8 cellular contexts compared by ENCODE assay signal in the genomic region with DNA sequence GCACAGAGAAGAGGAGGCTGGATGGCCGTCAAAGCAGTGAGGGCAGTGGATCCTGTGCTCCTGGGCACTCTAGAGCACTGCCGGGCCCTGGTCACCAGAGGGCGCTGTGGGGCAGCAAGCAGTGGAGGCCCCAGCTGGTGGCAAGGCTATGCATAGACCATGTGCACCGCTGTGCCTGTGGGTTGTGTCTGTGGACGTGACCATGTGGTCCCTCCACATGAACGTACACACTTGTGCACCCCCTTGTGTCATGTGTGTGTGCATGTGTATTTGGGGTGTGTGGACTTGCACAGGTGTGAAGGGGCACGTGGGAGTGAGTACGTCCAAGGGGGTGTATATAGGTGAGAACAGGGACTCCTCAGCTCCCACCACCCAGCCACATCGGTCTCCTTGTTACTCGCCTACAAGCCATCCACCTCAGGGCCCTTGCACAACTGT. TPM values are rescaled to one million over a fixed set of nuclear protein-coding genes. Genes with fewer than 3 reads are reported as not detected.
DNase-seq lines count a peak whose midpoint lies in the region; ATAC-seq lines count a peak whose summit lies in the region.

No MANE protein-coding gene starts in this region.

- intact Hi-C loops in CD4-positive, alpha-beta memory T cell (cut with micrococcal nuclease): loop anchor here (1.0 to 5.0 kb wide), 5 partner anchors 8 to 272 kb away; a partner anchor contains a TSS

- H3K14ac ChIP-seq in neuronal stem cell (ENCODE audit: low read length): no peak overlapping the region

- H2AFZ ChIP-seq in neuronal stem cell (ENCODE audit: low read length): peak overlapping the region; percentile 63

- H3K18ac ChIP-seq in neuronal stem cell (ENCODE audit: low read length): peak overlapping the region; percentile 74

- POLR2A ChIA-PET in CD4-positive, alpha-beta memory T cell (lab: Charles Lee; ENCODE audit: partially characterized antibody): interaction anchor here (0.5 to 1.8 kb wide), 4 partner anchors 7 to 233 kb away, joined by 3 to 15 read pairs (median 6); a partner anchor contains a TSS

- H3K27me3 ChIP-seq in CD4-positive, alpha-beta memory T cell (ENCODE audit: insufficient read depth, low read length): no peaks in the 10 kb centered on the region
- peaks cover 2 to 62% (median 38%) of the 10 kb centered on the region in 3 experiments for H3K27me3 ChIP-seq in neuronal stem cell (ENCODE audit: control insufficient read depth in 3 of 3, insufficient read depth in 3 of 3, low read depth in 1 of 3, low read length in 3 of 3)

- no peak overlapping the region for H2BK120ac ChIP-seq in neuronal stem cell (ENCODE audit: low read depth, low read length)

- H3K27me3 Mint-ChIP-seq in CD4-positive, alpha-beta memory T cell: no peaks in the 10 kb centered on the region

- H4K91ac ChIP-seq in neuronal stem cell (ENCODE audit: low read depth, low read length, poor library complexity): no peak overlapping the region

- H3K4ac ChIP-seq in neuronal stem cell (ENCODE audit: low read length): no peak overlapping the region

- peak; percentile 33 for ATAC-seq in GM21360 (IDR thresholded peaks at IDR 0.05; ENCODE audit: unreplicated experiment)

- no peaks in the 10 kb centered on the region for H3K9me3 ChIP-seq in CD4-positive, alpha-beta memory T cell (ENCODE audit: control insufficient read depth in 1 of 2, low read length in 2 of 2)
- H3K9me3 ChIP-seq in KOPT-K1 (ENCODE audit: insufficient read depth, low read length, poor library complexity, severe bottlenecking): no peaks in the 10 kb centered on the region
- no peaks in the 10 kb centered on the region for H3K9me3 ChIP-seq in neuronal stem cell (replicated peaks in 1 of 2; ENCODE audit: control insufficient read depth in 2 of 2, insufficient read depth in 1 of 2, low read depth in 1 of 2, low read length in 2 of 2)

- H3K9ac ChIP-seq in neuronal stem cell (ENCODE audit: low read depth, low read length, poor library complexity): peak overlapping the region; percentile 61

- H2BK12ac ChIP-seq in neuronal stem cell (ENCODE audit: low read length): no peak overlapping the region

- CTCF ChIA-PET in CD4-positive, alpha-beta memory T cell (lab: Charles Lee; ENCODE audit: partially characterized antibody): interaction anchor here (1.2 to 8.2 kb wide), 13 partner anchors 7 to 245 kb away, joined by 3 to 87 read pairs (median 13); a partner anchor contains a TSS

- no peak overlapping the region for H3K4me3 ChIP-seq in CD4-positive, alpha-beta memory T cell (ENCODE audit: low read length in 2 of 2)
- no peak overlapping the region for H3K4me3 ChIP-seq in neuronal stem cell (ENCODE audit: low read length in 2 of 2)

- peak overlapping the region; percentile 47 for H2AK5ac ChIP-seq in neuronal stem cell (ENCODE audit: low read depth, low read length)

- H3K79me1 ChIP-seq in neuronal stem cell (ENCODE audit: low read depth, low read length): peaks cover under 1% of the 10 kb centered on the region

- H3K36me3 ChIP-seq in CD4-positive, alpha-beta memory T cell (ENCODE audit: insufficient read depth, low read length): no peaks in the 10 kb centered on the region
- H3K36me3 ChIP-seq in KOPT-K1 (ENCODE audit: insufficient read depth, low read length) (no peaks in the 10 kb centered on the region), neuronal stem cell (replicated peaks in 1 of 2; ENCODE audit: control insufficient read depth in 2 of 2, insufficient read depth in 2 of 2, low read length in 2 of 2) (no peaks in the 10 kb centered on the region)

- peaks cover 57% of the 10 kb centered on the region for H3K4me1 ChIP-seq in CD4-positive, alpha-beta memory T cell (ENCODE audit: insufficient read depth, low read length)
- H3K4me1 ChIP-seq in neuronal stem cell (ENCODE audit: control insufficient read depth in 2 of 2, insufficient read depth in 1 of 2, low read depth in 1 of 2, low read length in 2 of 2): peaks cover 4 to 10% of the 10 kb centered on the region in 2 donors

- H3K4me1 Mint-ChIP-seq in CD4-positive, alpha-beta memory T cell: peaks cover 36 to 69% (median 49%) of the 10 kb centered on the region in 4 donors

- no CpG with 5 or more reads among the region's 10 CpGs for WGBS in neuronal stem cell (ENCODE audit: extremely low coverage in 2 of 2, insufficient read length in 2 of 2, insufficient replicate concordance in 1 of 2), 2 donors

- no peak overlapping the region for H3K23ac ChIP-seq in neuronal stem cell (ENCODE audit: low read depth, low read length, poor library complexity)

- H2BK5ac ChIP-seq in neuronal stem cell (ENCODE audit: low read length): no peak overlapping the region

- H3K9me3 Mint-ChIP-seq in CD4-positive, alpha-beta memory T cell: no peaks in the 10 kb centered on the region

- peak; percentile 80 to 86 (median 82) for DNase-seq in CD4-positive, alpha-beta memory T cell
- DNase-seq in RPMI8226 (peak; percentile 85), activated T-helper 1 cell treated with Interleukin-2 at 50 U/mL for 16 hours (ENCODE audit: low read depth) (peak; percentile 81), fibroblast of peridontal ligament (ENCODE audit: extremely low read depth) (peak; percentile 74), neuronal stem cell (ENCODE audit: low spot score) (peak; percentile 72), superior temporal gyrus (ENCODE audit: extremely low spot score) (peak; percentile 88)

- H3K36me3 Mint-ChIP-seq in CD4-positive, alpha-beta memory T cell: peaks cover 0 to 3% of the 10 kb centered on the region in 2 donors

- H3K4me3 Mint-ChIP-seq in CD4-positive, alpha-beta memory T cell: peak overlapping the region in 4 of 8 donors; percentile 21 to 78 (median 37)

- H3K27ac ChIP-seq in CD4-positive, alpha-beta memory T cell (ENCODE audit: low read depth, low read length): peak overlapping the region; percentile 24
- H3K27ac ChIP-seq in KOPT-K1 (ENCODE audit: low read depth, low read length, poor library complexity, severe bottlenecking) (peak overlapping the region; percentile 5), neuronal stem cell (replicated peaks; ENCODE audit: low read length) (no peak overlapping the region)

- no peak overlapping the region for H3K4me2 ChIP-seq in neuronal stem cell (ENCODE audit: insufficient read depth, low read length, poor library complexity, severe bottlenecking)

- H4K8ac ChIP-seq in neuronal stem cell (ENCODE audit: low read depth, low read length): no peak overlapping the region

- peak overlapping the region; percentile 66 to 90 (median 88) for H3K27ac Mint-ChIP-seq in CD4-positive, alpha-beta memory T cell

- no peak overlapping the region for H2BK15ac ChIP-seq in neuronal stem cell (ENCODE audit: low read length)

RNA-seq across cellular contexts. Expression of a gene that starts 4.4 kb away (rescaled TPM):
- 10 to 100 TPM; 52.6 to 63.2 TPM for total RNA-seq in CD4-positive, alpha-beta memory T cell
- 10 to 100 TPM; 48.5 to 88.9 TPM for polyA plus RNA-seq in CD4-positive, alpha-beta memory T cell
- 10.2 TPM for polyA plus RNA-seq in neuronal stem cell (2013, experiment 1 of 2)
- polyA plus RNA-seq in neuronal stem cell (2013, experiment 2 of 2): 10.8 TPM

RNA-seq across cellular contexts. Expression of a gene that starts 26.9 kb away (rescaled TPM):
- 10 to 100 TPM; 13.1 to 13.5 TPM for total RNA-seq in CD4-positive, alpha-beta memory T cell
- polyA plus RNA-seq in CD4-positive, alpha-beta memory T cell: 1 to 10 TPM in 1 of 2 donors, under 1 TPM in 1; 0.32 to 2.3 TPM
- polyA plus RNA-seq in neuronal stem cell (2013, experiment 1 of 2): 8.8 TPM
- polyA plus RNA-seq in neuronal stem cell (2013, experiment 2 of 2): 8.8 TPM
